Comparison of ENCODE assay signal across 9 cellular contexts in the genomic region with DNA sequence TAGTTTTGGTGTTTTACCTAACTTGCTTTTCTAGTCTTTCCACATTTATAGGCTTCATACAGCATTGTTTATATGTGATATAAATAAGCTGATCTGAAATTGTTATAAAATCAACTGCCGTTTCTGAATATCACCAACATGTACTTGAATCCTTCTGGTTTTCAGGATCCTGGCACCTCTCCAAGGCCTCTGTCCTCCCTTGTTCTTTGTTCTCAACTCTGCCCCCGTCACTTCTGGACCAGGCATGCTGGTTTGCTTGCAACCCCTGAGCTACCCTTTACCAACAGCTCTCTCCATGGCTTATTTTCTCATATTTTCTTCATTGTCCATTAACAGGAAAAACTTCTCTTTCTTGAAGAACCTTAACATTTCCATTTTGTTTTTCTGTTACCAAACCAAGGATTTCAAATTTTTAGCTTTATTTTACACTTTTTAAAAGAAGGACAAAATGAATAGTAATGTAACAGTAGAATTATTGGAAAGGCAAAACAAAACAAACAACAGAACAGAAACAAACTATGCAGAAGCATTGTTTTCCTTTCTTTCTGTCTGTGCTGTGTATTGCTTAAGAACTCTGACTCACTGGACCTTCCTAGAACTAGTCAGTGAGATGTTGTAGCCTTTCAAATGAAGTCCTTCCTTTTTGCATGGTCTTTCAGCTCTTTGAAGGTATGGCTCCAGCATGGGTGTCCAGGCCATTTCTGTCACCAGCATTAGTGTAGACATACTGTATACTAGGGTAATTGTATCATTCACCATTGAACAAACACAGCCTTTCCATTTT. TPM values are rescaled to one million over a fixed set of nuclear protein-coding genes. Genes with fewer than 3 reads are reported as not detected.
A peak's percentile ranks its signal among the peaks of the same experiment; 100 is the strongest.
DNase-seq lines count a peak whose midpoint lies in the region; ATAC-seq and TF ChIP-seq lines count a peak whose summit lies in the region.
"Had no signal": no experiment of that assay in that cellular context is flagged by ENCODE, and none has a peak within 500 bp of the region (broad histone marks: within the 10 kb centered on the region; RNA-seq: fewer than 3 reads in every experiment).

No MANE protein-coding gene starts in this region.

- no peak overlapping the region for H4K8ac ChIP-seq in mesendoderm (ENCODE audit: low read depth, low read length)

- no peak overlapping the region for H3K9ac ChIP-seq in colonic mucosa (ENCODE audit: low read depth in 2 of 2, low read length in 2 of 2)
- H3K9ac ChIP-seq in mesendoderm (ENCODE audit: low read length), result no peak overlapping the region

- H3K56ac ChIP-seq in mesendoderm (ENCODE audit: low read length), result no peak overlapping the region

- intact Hi-C loops in colonic mucosa (cut with DNase I), result no loop called here

- TF ChIP-seq CTCF in AG10803 (conservative IDR thresholded peaks at IDR 0.05; ENCODE audit: low read length) (no peak), VCaP (conservative IDR thresholded peaks at IDR 0.05) (no peak), lung (IDR thresholded peaks at IDR 0.05; ENCODE audit: control extremely low read depth, extremely low read depth) (no peak), colonic mucosa (IDR thresholded peaks at IDR 0.05) (no peak)

- H3K27ac ChIP-seq in VCaP (peak overlapping the region; percentile 76), lung (ENCODE audit: low read depth in 1 of 2, low read length in 1 of 2) (peak overlapping the region in 1 of 2 donors; percentile 36), colonic mucosa (no peak overlapping the region), mesendoderm (ENCODE audit: low read depth, low read length) (no peak overlapping the region)

- no peak overlapping the region for H3K4me2 ChIP-seq in mesendoderm (ENCODE audit: low read length)

- no peak overlapping the region for H2BK5ac ChIP-seq in mesendoderm (ENCODE audit: low read length)

- no peak overlapping the region for H4K5ac ChIP-seq in mesendoderm (ENCODE audit: low read length)

- H3K9me3 ChIP-seq in lung (ENCODE audit: control insufficient read depth in 2 of 2, insufficient read depth in 1 of 2, low read length in 1 of 2) (no peaks in the 10 kb centered on the region), colonic mucosa (no peaks in the 10 kb centered on the region)

- H3K18ac ChIP-seq in mesendoderm (ENCODE audit: low read length), result no peak overlapping the region

- WGBS in lung, 2 donors, result 27 to 51% methylated on average over 2 of the region's 2 CpGs
- no CpG with 5 or more reads among the region's 2 CpGs for WGBS in mesendoderm (ENCODE audit: extremely low coverage, insufficient coverage, low lambda C conversion rate)

- H2AK5ac ChIP-seq in mesendoderm (ENCODE audit: low read length), result no peak overlapping the region

- H2BK15ac ChIP-seq in mesendoderm (replicated peaks; ENCODE audit: low read depth), result no peak overlapping the region

- no peak overlapping the region for H2BK120ac ChIP-seq in mesendoderm (ENCODE audit: low read depth, low read length)

- H3K36me3 ChIP-seq in lung (ENCODE audit: control insufficient read depth in 2 of 2, insufficient read depth in 2 of 2, low read length in 2 of 2) (no peaks in the 10 kb centered on the region), colonic mucosa (no peaks in the 10 kb centered on the region), mesendoderm (ENCODE audit: control insufficient read depth, insufficient read depth, low read length) (no peaks in the 10 kb centered on the region)

- H3K4me1 ChIP-seq in lung (ENCODE audit: control insufficient read depth in 2 of 2, insufficient read depth in 2 of 2, low read length in 2 of 2), result no peaks in the 10 kb centered on the region
- no peaks in the 10 kb centered on the region for H3K4me1 ChIP-seq in colonic mucosa
- no peaks in the 10 kb centered on the region for H3K4me1 ChIP-seq in mesendoderm (ENCODE audit: control insufficient read depth, low read depth, low read length)

- DNase-seq in AG10803 (ENCODE audit: low read depth) (peak; percentile 59), HuH-7.5 (ENCODE audit: low spot score) (peak; percentile 14), lung (ENCODE audit: low spot score) (peak; percentile 37), colonic mucosa (no peak), mesendoderm (no peak)
- DNase-seq in activated CD4-positive, alpha-beta T cell treated with anti-CD3 and anti-CD28 coated beads for 48 hours, result no peak
- DNase-seq: activated CD4-positive, alpha-beta T cell treated with anti-CD3 and anti-CD28 coated beads, Interleukin-2, amount 50 U/mL, for 4 hours had no signal

- H3K4ac ChIP-seq in mesendoderm (ENCODE audit: low read depth, low read length), result no peak overlapping the region

- no peaks in the 10 kb centered on the region for H3K79me1 ChIP-seq in mesendoderm (ENCODE audit: low read length)

- ATAC-seq in lung (ENCODE audit: insufficient read depth, low FRiP score), result no peak
- ATAC-seq in GM18873 (IDR thresholded peaks at IDR 0.05; ENCODE audit: low FRiP score, unreplicated experiment), result no peak

- H3K4me3 ChIP-seq in AG10803 (ENCODE audit: low read length) (no peak overlapping the region), lung (no peak overlapping the region), colonic mucosa (no peak overlapping the region), mesendoderm (ENCODE audit: low read length) (no peak overlapping the region)

- H3K23ac ChIP-seq in mesendoderm (ENCODE audit: low read length), result no peak overlapping the region

- no peaks in the 10 kb centered on the region for H3K27me3 ChIP-seq in lung (ENCODE audit: control insufficient read depth, insufficient read depth)
- no peaks in the 10 kb centered on the region for H3K27me3 ChIP-seq in colonic mucosa
- H3K27me3 ChIP-seq in mesendoderm (ENCODE audit: insufficient read depth, low read length, poor library complexity), result no peaks in the 10 kb centered on the region

- no peaks in the 10 kb centered on the region for H3K79me2 ChIP-seq in mesendoderm (ENCODE audit: control insufficient read depth, insufficient read depth, low read length)

RNA-seq across cellular contexts. Expression of gene BANK1, which starts 44.8 kb away (rescaled TPM):
- total RNA-seq in lung (10 to 100 TPM; 10.4 to 20.5 TPM), colonic mucosa (1 to 10 TPM in 1 of 2 donors, under 1 TPM in 1; 0.82 to 1.2 TPM)
- polyA plus RNA-seq in lung, result 1 to 10 TPM; 7.0 to 7.5 TPM
- 2.1 TPM for polyA plus RNA-seq in mesendoderm (2013, experiment 1 of 2)
- polyA plus RNA-seq in mesendoderm (2013, experiment 2 of 2), result 2.8 TPM

Comparison
In these comparisons a context has a peak if more than half of its experiments do, and no peak if none do; other contexts are left out.
1. DNase-seq: peak in AG10803 (single experiment), HuH-7.5 (single experiment) and lung (single experiment); none in activated CD4-positive, alpha-beta T cell treated with anti-CD3 and anti-CD28 coated beads for 48 hours (single experiment), colonic mucosa (single experiment) and mesendoderm (single experiment).
2. RNA of gene BANK1, which starts 44.8 kb away (total RNA-seq): 10.4 to 20.5 TPM in lung; 0.82 to 1.2 TPM in colonic mucosa; every median in the first group is over 4 times any median in the second.